In the genomic region with DNA sequence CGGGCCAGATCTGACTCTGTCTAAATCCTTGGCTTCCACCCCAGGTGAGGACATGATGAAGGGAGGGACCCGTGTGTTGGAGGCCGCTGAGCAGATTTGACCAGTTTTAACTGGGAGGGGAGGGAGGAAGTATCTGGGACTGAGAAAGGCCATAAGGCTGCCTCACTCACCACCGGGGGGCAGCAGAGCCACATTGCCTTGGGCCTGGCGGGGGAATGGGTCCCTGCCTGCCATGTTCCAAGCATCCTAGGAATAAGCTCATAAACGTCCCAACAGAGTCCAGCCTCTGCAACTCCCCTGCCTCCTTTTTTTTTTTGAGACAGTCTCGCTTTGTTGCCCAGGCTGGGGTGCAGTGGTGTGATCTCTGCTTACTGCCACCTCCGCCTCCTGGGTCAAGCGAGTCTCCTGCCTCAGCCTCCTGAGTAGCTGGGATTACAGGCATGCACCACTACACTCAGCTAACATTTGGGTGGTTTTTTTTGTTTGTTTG, we compare ENCODE assay signal across 8 cellular contexts. TPM values are rescaled to one million over a fixed set of nuclear protein-coding genes. Genes with fewer than 3 reads are reported as not detected.
DNase-seq lines count a peak whose midpoint lies in the region; TF ChIP-seq lines count a peak whose summit lies in the region.

No MANE protein-coding gene starts in this region.

- H3K4me3 ChIP-seq in Loucy (ENCODE audit: low read length, poor library complexity, severe bottlenecking) (no peak overlapping the region), SJCRH30 (no peak overlapping the region), fibroblast of villous mesenchyme (ENCODE audit: low read depth, low read length) (no peak overlapping the region), thyroid gland (replicated peaks in 1 of 3) (no peak overlapping the region)

- H3K9me3 ChIP-seq in Loucy (ENCODE audit: insufficient read depth, low read depth, low read length) = no peaks in the 10 kb centered on the region
- H3K9me3 ChIP-seq in SJCRH30 (replicated peaks) = no peaks in the 10 kb centered on the region
- H3K9me3 ChIP-seq in thyroid gland = no peaks in the 10 kb centered on the region

- no peaks in the 10 kb centered on the region for H4K20me1 ChIP-seq in Loucy (ENCODE audit: insufficient read depth, low read length, poor library complexity, severe bottlenecking)

- H2AFZ ChIP-seq in Loucy (ENCODE audit: low read length) = no peak overlapping the region; the same call in 1 of the 2 replicates

- H3K4me1 ChIP-seq in Loucy (ENCODE audit: insufficient read depth, low read length, poor library complexity, severe bottlenecking) = peaks cover 17% of the 10 kb centered on the region
- H3K4me1 ChIP-seq in SJCRH30 = peaks cover 10% of the 10 kb centered on the region
- peaks cover 18% of the 10 kb centered on the region in 2 donors for H3K4me1 ChIP-seq in thyroid gland

- DNase-seq in DMS79 treated with DMSO at 0.1 percent for 48 hours (lab: John Stamatoyannopoulos, UW) (peak; percentile 56), SJCRH30 (peak; percentile 85 to 95), fibroblast of villous mesenchyme (ENCODE audit: low read depth) (peak; percentile 82), occipital lobe (lab: John Stamatoyannopoulos, UW) (peak; percentile 74), thyroid gland (peak; percentile 84 to 89), cortex of kidney (lab: John Stamatoyannopoulos, UW) (no peak)
- DNase-seq in activated effector memory CD4-positive, alpha-beta T cell treated with anti-CD3 and anti-CD28 coated beads, Interleukin-2, amount 50 U/mL, for 16 hours = peak; percentile 92

- H3K79me2 ChIP-seq in Loucy (ENCODE audit: insufficient read depth, low read length) = peaks cover under 1% of the 10 kb centered on the region; the same call in 1 of the 2 replicates

- TF ChIP-seq POLR2A in thyroid gland (IDR thresholded peaks at IDR 0.05) = no peak

- H3K27ac ChIP-seq in SJCRH30 (no peak overlapping the region), thyroid gland (no peak overlapping the region)

- WGBS in thyroid gland, 2 donors = 32 to 40% methylated on average over 7 to 9 of the region's 9 CpGs

- H3K9me2 ChIP-seq in Loucy (replicated peaks; ENCODE audit: low read depth, low read length) = no peaks in the 10 kb centered on the region

- H3K4me2 ChIP-seq in Loucy (ENCODE audit: low read depth, low read length, poor library complexity, severe bottlenecking) = no peak overlapping the region

- H3K36me3 ChIP-seq in Loucy (ENCODE audit: insufficient read depth, low read length) (no peaks in the 10 kb centered on the region), SJCRH30 (no peaks in the 10 kb centered on the region), thyroid gland (no peaks in the 10 kb centered on the region)

- intact Hi-C loops in thyroid gland (cut with DNase I) = loop anchor here (5.0 kb wide), 1 partner anchor 139 kb away; no protein-coding TSS in a partner anchor

- peak; percentile 85 for TF ChIP-seq CTCF in Loucy (conservative IDR thresholded peaks at IDR 0.05; ENCODE audit: low read length)
- peak; percentile 94 for TF ChIP-seq CTCF in fibroblast of villous mesenchyme (IDR thresholded peaks at IDR 0.05; ENCODE audit: insufficient read depth, low read depth, low read length)
- peak; percentile 67 to 90 (median 84) for TF ChIP-seq CTCF in thyroid gland (IDR thresholded peaks at IDR 0.05)

- no peak overlapping the region for H3K9ac ChIP-seq in Loucy (ENCODE audit: low read depth, low read length, poor library complexity, severe bottlenecking)

- no peaks in the 10 kb centered on the region for H3F3A ChIP-seq in Loucy (ENCODE audit: low read depth)

- no peaks in the 10 kb centered on the region for H3K27me3 ChIP-seq in Loucy (ENCODE audit: insufficient read depth, low read length, poor library complexity, severe bottlenecking)
- H3K27me3 ChIP-seq in SJCRH30 = peaks cover 18% of the 10 kb centered on the region
- H3K27me3 ChIP-seq in thyroid gland = no peaks in the 10 kb centered on the region

RNA-seq across cellular contexts. Expression of a gene that starts 15.5 kb away (rescaled TPM):
- total RNA-seq in SJCRH30 (2014; rRNA removed; shearing (Covaris generic)) = 4.3 and 4.5 TPM in 2 replicates
- 1.9 and 3.0 TPM in 2 replicates for total RNA-seq in fibroblast of villous mesenchyme
- 5.0 TPM for total RNA-seq in occipital lobe
- total RNA-seq in thyroid gland = 1 to 10 TPM; 4.8 to 5.6 (median 5.0) TPM

RNA-seq across cellular contexts. Expression of a gene that starts 26.3 kb away (rescaled TPM):
- total RNA-seq in SJCRH30 (2014; rRNA removed; shearing (Covaris generic)) = not detected in 2 replicates
- 0.64 and 1.3 TPM in 2 replicates for total RNA-seq in fibroblast of villous mesenchyme
- total RNA-seq in occipital lobe = 0.47 TPM
- 1 to 10 TPM in 1 of 4 donors, under 1 TPM in 1, not detected in 2; 0.93 to 1.1 TPM for total RNA-seq in thyroid gland

RNA-seq across cellular contexts. Expression of a gene that starts 39.9 kb away (rescaled TPM):
- total RNA-seq in SJCRH30 (2014; rRNA removed; shearing (Covaris generic)) = 35.0 and 39.0 TPM in 2 replicates
- total RNA-seq in fibroblast of villous mesenchyme (30.7 and 30.9 TPM in 2 replicates), occipital lobe (43.5 TPM), thyroid gland (10 to 100 TPM; 14.4 to 33.0 (median 19.8) TPM)
